Comparison of ENCODE assay signal across 7 cellular contexts in genomic region chr2:168042127-168042824, GRCh38.
A peak's percentile ranks its signal among the peaks of the same experiment; 100 is the strongest.
DNase-seq lines count a peak whose midpoint lies in the region; ATAC-seq and FAIRE-seq lines count a peak whose summit lies in the region.
"Not testable (repeated sequence)": the region's sequence is repeated elsewhere in the genome, so short reads cannot be mapped to it uniquely, and the experiment has no call there.

No MANE protein-coding gene starts in this region.

- H3K79me2 ChIP-seq in Karpas-422 (ENCODE audit: low read length) = peaks cover 27% of the 10 kb centered on the region; the same call in 1 of the 2 replicates

- peak overlapping the region; percentile 23 for H3K27ac Mint-ChIP-seq in T-helper 2 cell treated with Interferon-gamma antibody and Interleukin-4, amounts not matched to agents 5 μg/mL and 100 μg/mL, for 36 hours

- H4K20me1 ChIP-seq in Karpas-422 (ENCODE audit: insufficient read depth, low read depth, low read length) = not testable (repeated sequence)

- peak overlapping the region; percentile 60 for H3K4me2 ChIP-seq in Karpas-422 (ENCODE audit: low read depth, low read length, poor library complexity, severe bottlenecking)

- H3K4me1 Mint-ChIP-seq in T-helper 2 cell treated with Interferon-gamma antibody and Interleukin-4, amounts not matched to agents 5 μg/mL and 100 μg/mL, for 36 hours (ENCODE audit: low read depth) = peaks cover 54% of the 10 kb centered on the region

- H3K9me3 Mint-ChIP-seq in T-helper 2 cell treated with Interferon-gamma antibody and Interleukin-4, amounts not matched to agents 5 μg/mL and 100 μg/mL, for 36 hours = not testable (repeated sequence)

- not testable (repeated sequence) for H3K9me2 ChIP-seq in Karpas-422 (replicated peaks; ENCODE audit: insufficient read depth, low read length)

- DNase-seq in GM19239 (ENCODE audit: insufficient read length, low spot score) (peak; percentile 23), Karpas-422 (peak; percentile 83)
- not testable (repeated sequence) for DNase-seq in T-helper 2 cell treated with Interferon-gamma antibody and Interleukin-4, amounts not matched to agents 5 μg/mL and 100 μg/mL, for 36 hours (ENCODE audit: low spot score)

- H3K27me3 ChIP-seq in Karpas-422 (ENCODE audit: low read length) = not testable (repeated sequence)

- peak overlapping the region; percentile 56 for H3K4me3 Mint-ChIP-seq in T-helper 2 cell treated with Interferon-gamma antibody and Interleukin-4, amounts not matched to agents 5 μg/mL and 100 μg/mL, for 36 hours

- peak overlapping the region; percentile 43 for H3K4me3 ChIP-seq in Karpas-422 (ENCODE audit: low read length)

- not testable (repeated sequence) for H3K27me3 Mint-ChIP-seq in T-helper 2 cell treated with Interferon-gamma antibody and Interleukin-4, amounts not matched to agents 5 μg/mL and 100 μg/mL, for 36 hours (ENCODE audit: low read depth)

- H3K36me3 Mint-ChIP-seq in T-helper 2 cell treated with Interferon-gamma antibody and Interleukin-4, amounts not matched to agents 5 μg/mL and 100 μg/mL, for 36 hours (ENCODE audit: low read depth) = peaks cover 25% of the 10 kb centered on the region

- FAIRE-seq in GM19239 (lab: Jason Lieb, UNC) = peak; percentile 73

- not testable (repeated sequence) for H3K9me3 ChIP-seq in Karpas-422 (ENCODE audit: low read length)

- peaks cover 82% of the 10 kb centered on the region for H3K4me1 ChIP-seq in Karpas-422 (ENCODE audit: low read length)

- peak; percentile 96 for ATAC-seq in GM18502 (IDR thresholded peaks at IDR 0.05; ENCODE audit: poor library complexity, unreplicated experiment)
- ATAC-seq in GM21515 (IDR thresholded peaks at IDR 0.05; ENCODE audit: unreplicated experiment) = peak; percentile 90
- ATAC-seq in HG02852 (IDR thresholded peaks at IDR 0.05; ENCODE audit: unreplicated experiment) = peak; percentile 94
- ATAC-seq in HG03159 (IDR thresholded peaks at IDR 0.05; ENCODE audit: unreplicated experiment) = peak; percentile 99

- not testable (repeated sequence) for H2AFZ ChIP-seq in Karpas-422 (ENCODE audit: low read length)

- peak overlapping the region; percentile 91 for H3K27ac ChIP-seq in Karpas-422 (ENCODE audit: low read length)

- not testable (repeated sequence) for H3K36me3 ChIP-seq in Karpas-422 (ENCODE audit: insufficient read depth, low read length)

- peak overlapping the region; percentile 17; the same call in 1 of the 2 replicates for H3K9ac ChIP-seq in Karpas-422 (ENCODE audit: low read length)
